ENCODE assay signal across 9 cellular contexts in genomic region chr5:133247881-133248642, GRCh38.
DNase-seq lines count a peak whose midpoint lies in the region; ATAC-seq, FAIRE-seq and TF ChIP-seq lines count a peak whose summit lies in the region.
"Had no signal": no experiment of that assay in that cellular context is flagged by ENCODE, and none has a peak within 500 bp of the region (broad histone marks: within the 10 kb centered on the region; RNA-seq: fewer than 3 reads in every experiment).

No MANE protein-coding gene starts in this region.

- no peak for TF ChIP-seq RAD21 in GM12878 (IDR thresholded peaks at IDR 0.05; ENCODE audit: insufficient read depth, low read depth, low read length)

- no peaks in the 10 kb centered on the region for H3K27me3 ChIP-seq in GM12878 (replicated peaks in 1 of 2; ENCODE audit: control insufficient read depth in 2 of 2, insufficient read depth in 2 of 2, low read length in 1 of 2)
- no peaks in the 10 kb centered on the region for H3K27me3 ChIP-seq in lower lobe of right lung (ENCODE audit: low read depth)
- H3K27me3 ChIP-seq in A673 (replicated peaks; ENCODE audit: insufficient read depth, low read depth, low read length, poor library complexity) = no peaks in the 10 kb centered on the region

- H3K9me3 ChIP-seq in GM12878 (replicated peaks; ENCODE audit: control insufficient read depth, insufficient read depth, low read length) (no peaks in the 10 kb centered on the region), lower lobe of right lung (no peaks in the 10 kb centered on the region), A673 (ENCODE audit: low read depth, low read length, poor library complexity, severe bottlenecking) (no peaks in the 10 kb centered on the region)

- H4K20me1 ChIP-seq in GM12878 (ENCODE audit: control insufficient read depth, insufficient read depth) = no peaks in the 10 kb centered on the region

- H3K36me3 ChIP-seq in GM12878 (ENCODE audit: control insufficient read depth in 2 of 2, insufficient read depth in 2 of 2, low read length in 1 of 2) (no peaks in the 10 kb centered on the region), lower lobe of right lung (no peaks in the 10 kb centered on the region), A673 (ENCODE audit: insufficient read depth, low read length, poor library complexity, severe bottlenecking) (no peaks in the 10 kb centered on the region)

- RAD21 ChIA-PET in GM12878 (lab: Charles Lee; ENCODE audit: unreplicated experiment) = interaction anchor here (1.6 kb wide), 1 partner anchor 134 kb away, joined by 11 read pairs; no protein-coding TSS in a partner anchor

- POLR2A ChIA-PET in GM12878 (lab: Charles Lee) (no interaction called here), A673 (lab: Charles Lee; ENCODE audit: low non-redundant PET) (no interaction called here)

- H3K9ac ChIP-seq in GM12878 (ENCODE audit: control insufficient read depth, insufficient read depth, low read length) = no peak overlapping the region

- H3K4me2 ChIP-seq in GM12878 (ENCODE audit: control insufficient read depth, insufficient read depth) = no peak overlapping the region

- peak in 2 of 3 experiments; percentile 22 to 29; a peak in 2 of 6 replicates for TF ChIP-seq CTCF in GM12878 (IDR thresholded peaks at IDR 0.05 in 2 of 3, conservative IDR thresholded peaks at IDR 0.05 in 1 of 3; ENCODE audit: control insufficient read depth in 2 of 3, extremely low read depth in 1 of 3, insufficient read depth in 1 of 3, low read depth in 3 of 3, low read length in 3 of 3)
- TF ChIP-seq CTCF in lower lobe of right lung (IDR thresholded peaks at IDR 0.05) = peak; percentile 37
- no peak for TF ChIP-seq CTCF in A673 (conservative IDR thresholded peaks at IDR 0.05; ENCODE audit: low read depth, low read length)

- H2AFZ ChIP-seq in GM12878 (ENCODE audit: control insufficient read depth, low read depth, low read length) = no peak overlapping the region

- H3K4me1 ChIP-seq in GM12878 (ENCODE audit: control insufficient read depth, insufficient read depth, low read length) = peaks cover 14% of the 10 kb centered on the region
- H3K4me1 ChIP-seq in lower lobe of right lung = no peaks in the 10 kb centered on the region
- no peaks in the 10 kb centered on the region for H3K4me1 ChIP-seq in A673 (ENCODE audit: insufficient read depth, low read length, poor library complexity, severe bottlenecking)

- BruUV-seq in GM12878 (replicated peaks; lab: Mats Ljungman, UMichigan) (no TSS peak), A673 (replicated peaks; lab: Mats Ljungman, UMichigan) (no TSS peak)

- no peak overlapping the region for H3K4me3 ChIP-seq in GM12878
- no peak overlapping the region for H3K4me3 ChIP-seq in lower lobe of right lung
- H3K4me3 ChIP-seq in A673 (ENCODE audit: low read depth, low read length, poor library complexity, severe bottlenecking) = no peak overlapping the region

- CTCF ChIA-PET in GM12878 (lab: Yijun Ruan, JAX) = interaction anchor here (0.7 to 1.9 kb wide), 7 partner anchors 9 to 145 kb away, joined by 3 to 8 read pairs (median 3); no protein-coding TSS in a partner anchor
- CTCF ChIA-PET in A673 (lab: Charles Lee) = no interaction called here

- ATAC-seq in GM12878 (no peak), lower lobe of right lung (peak in 1 of 2 donors; percentile 41), HG02981 (IDR thresholded peaks at IDR 0.05; ENCODE audit: unreplicated experiment) (no peak), GM19463 (IDR thresholded peaks at IDR 0.05; ENCODE audit: unreplicated experiment) (no peak)

- DNase-seq in CD1c-positive myeloid dendritic cell (ENCODE audit: extremely low spot score) (peak; percentile 20), LHCN-M2 (ENCODE audit: low read depth) (peak; percentile 97), GM12878 (ENCODE audit: low read depth, low spot score) (no peak), lower lobe of right lung (peak; percentile 37), A673 (ENCODE audit: low spot score) (no peak)
- DNase-seq in NK-92 treated with Interleukin-12 subunit alpha and Interleukin-12 subunit beta, amount 100 ng/mL, for 24 hours (lab: John Stamatoyannopoulos, UW) = no peak
- DNase-seq: effector CD8-positive, alpha-beta T cell had no signal

- SMC1A ChIA-PET in GM12878 (lab: Charles Lee; ENCODE audit: uncharacterized antibody, unreplicated experiment) = interaction anchor here (1.2 to 1.6 kb wide), 4 partner anchors 10 to 138 kb away, joined by 3 to 8 read pairs (median 4); no protein-coding TSS in a partner anchor

- no peaks in the 10 kb centered on the region for H3K79me2 ChIP-seq in GM12878 (ENCODE audit: control insufficient read depth, insufficient read depth, low read length)

- no peak for TF ChIP-seq EP300 in GM12878 (IDR thresholded peaks at IDR 0.05; ENCODE audit: borderline replicate concordance in 1 of 2, control insufficient read depth in 1 of 2, low read depth in 2 of 2, low read length in 2 of 2)

- intact Hi-C loops in GM12878 (cut with micrococcal nuclease; ENCODE audit: unreplicated experiment) (loop anchor here (5.0 kb wide), 1 partner anchor 136 kb away; no protein-coding TSS in a partner anchor), lower lobe of right lung (cut with DNase I) (no loop called here), A673 (cut with micrococcal nuclease; ENCODE audit: unreplicated experiment) (no loop called here)

- TF ChIP-seq POLR2A in GM12878 (IDR thresholded peaks at IDR 0.05; ENCODE audit: low read depth, low read length) = no peak

- 66% methylated on average over 6 of the region's 6 CpGs for WGBS in GM12878 (ENCODE audit: insufficient coverage, insufficient replicate concordance, low lambda C conversion rate, missing lambda C conversion rate)

- no peak overlapping the region for H3K27ac ChIP-seq in GM12878 (ENCODE audit: control insufficient read depth, insufficient read depth)
- H3K27ac ChIP-seq in lower lobe of right lung = no peak overlapping the region
- H3K27ac ChIP-seq in A673 (ENCODE audit: low read depth, low read length, poor library complexity, severe bottlenecking) = no peak overlapping the region

- in situ Hi-C loops in GM12878 (cut with MboI) = no loop called here

- FAIRE-seq in GM12878 (lab: Jason Lieb, UNC) = no peak

TF ChIP-seq in GM12878, 131 proteins besides CTCF, POLR2A, EP300 and RAD21 (continues in another document):
- TF ChIP-seq TARDBP (IDR thresholded peaks at IDR 0.05; ENCODE audit: borderline replicate concordance) (no peak), BCLAF1 (IDR thresholded peaks at IDR 0.05) (no peak), TBL1XR1 (IDR thresholded peaks at IDR 0.05; ENCODE audit: low read depth, low read length) (no peak), REST (IDR thresholded peaks at IDR 0.05; ENCODE audit: low read depth, low read length) (no peak), HSF1 (IDR thresholded peaks at IDR 0.05; ENCODE audit: low read depth, low read length) (no peak)

Comparison
In these comparisons a context has a peak if more than half of its experiments do, and no peak if none do; other contexts are left out.
1. DNase-seq: peak in CD1c-positive myeloid dendritic cell (single experiment), LHCN-M2 (single experiment) and lower lobe of right lung (single experiment); none in GM12878 (single experiment), A673 (single experiment) and NK-92 treated with Interleukin-12 subunit alpha and Interleukin-12 subunit beta, amount 100 ng/mL, for 24 hours (single experiment).